In genomic region chr7:40947546-40947945, GRCh38 we compare ENCODE assay signal across 34 cellular contexts.
"Had no signal": no experiment of that assay in that cellular context is flagged by ENCODE, and none has a peak within 500 bp of the region (broad histone marks: within the 10 kb centered on the region; RNA-seq: fewer than 3 reads in every experiment).

No MANE protein-coding gene starts in this region.

- ATAC-seq: activated CD4-positive, alpha-beta T cell treated with anti-CD3 and anti-CD28 coated beads for 36 hours; activated CD4-positive, CD25-positive, alpha-beta regulatory T cell treated with anti-CD3 and anti-CD28 coated beads, Interleukin-2, amount 50 U/mL, for 24 hours; activated CD8-positive, alpha-beta memory T cell treated with anti-CD3 and anti-CD28 coated beads, Interleukin-2, amount 10 ng/mL, durations not matched to agents 7 days and 5 days; activated CD8-positive, alpha-beta T cell treated with anti-CD3 and anti-CD28 coated beads, Interleukin-2, amount 10 ng/mL, durations not matched to agents 7 days and 5 days; activated naive CD4-positive, alpha-beta T cell treated with anti-CD3 and anti-CD28 coated beads, Interleukin-2, amount 50 U/mL, for 72 hours; body of pancreas; WTC11 had no signal

- H3K4me3 ChIP-seq: adrenal gland, body of pancreas, breast epithelium had no signal

- H3K36me3 Mint-ChIP-seq: activated CD8-positive, alpha-beta memory T cell treated with anti-CD3 and anti-CD28 coated beads, Interleukin-2, amount 10 ng/mL, durations not matched to agents 7 days and 5 days had no signal

- H3K27me3 ChIP-seq: adrenal gland, body of pancreas, brain microvascular endothelial cell, breast epithelium had no signal

- H3K4me1 Mint-ChIP-seq: activated CD4-positive, alpha-beta memory T cell treated with anti-CD3 and anti-CD28 coated beads, Interleukin-2, amount 10 ng/mL, durations not matched to agents 7 days and 5 days; activated CD4-positive, alpha-beta T cell treated with anti-CD3 and anti-CD28 coated beads for 36 hours; activated CD4-positive, alpha-beta T cell treated with anti-CD3 and anti-CD28 coated beads, Interleukin-2, amount 10 ng/mL, durations not matched to agents 7 days and 5 days; activated CD8-positive, alpha-beta memory T cell treated with anti-CD3 and anti-CD28 coated beads, Interleukin-2, amount 10 ng/mL, durations not matched to agents 7 days and 5 days; activated naive CD8-positive, alpha-beta T cell treated with anti-CD3 and anti-CD28 coated beads for 36 hours; WTC11 had no signal

- H3K4me3 Mint-ChIP-seq: activated CD4-positive, alpha-beta memory T cell treated with anti-CD3 and anti-CD28 coated beads, Interleukin-2, amount 10 ng/mL, durations not matched to agents 7 days and 5 days; activated CD4-positive, alpha-beta T cell treated with anti-CD3 and anti-CD28 coated beads for 36 hours; activated CD4-positive, alpha-beta T cell treated with anti-CD3 and anti-CD28 coated beads, Interleukin-2, amount 10 ng/mL, durations not matched to agents 7 days and 5 days; activated CD8-positive, alpha-beta memory T cell treated with anti-CD3 and anti-CD28 coated beads, Interleukin-2, amount 10 ng/mL, durations not matched to agents 7 days and 5 days; activated CD8-positive, alpha-beta T cell treated with anti-CD3 and anti-CD28 coated beads, Interleukin-2, amount 10 ng/mL, durations not matched to agents 7 days and 5 days; activated naive CD8-positive, alpha-beta T cell treated with anti-CD3 and anti-CD28 coated beads for 36 hours; T-helper 1 cell treated with Interleukin-12 subunit alpha and Interleukin-12 subunit beta and Interleukin-4 antibody, amounts not matched to agents 30 μg/mL and 1 μg/mL, for 36 hours; T-helper 2 cell treated with Interferon-gamma antibody and Interleukin-4, amounts not matched to agents 5 μg/mL and 100 μg/mL, for 36 hours; WTC11 had no signal

- DNase-seq: activated CD4-positive, alpha-beta memory T cell treated with anti-CD3 and anti-CD28 coated beads, Interleukin-2, amount 10 ng/mL, durations not matched to agents 7 days and 5 days; activated CD4-positive, alpha-beta T cell treated with anti-CD3 and anti-CD28 coated beads for 1 hour; activated CD4-positive, alpha-beta T cell treated with anti-CD3 and anti-CD28 coated beads for 36 hours; activated CD4-positive, alpha-beta T cell treated with anti-CD3 and anti-CD28 coated beads for 48 hours; activated CD4-positive, alpha-beta T cell treated with anti-CD3 and anti-CD28 coated beads, Interleukin-2, amount 10 ng/mL, durations not matched to agents 7 days and 5 days; activated CD4-positive, alpha-beta T cell treated with anti-CD3 and anti-CD28 coated beads, Interleukin-2, amount 50 U/mL, for 48 hours; activated CD4-positive, CD25-positive, alpha-beta regulatory T cell; activated CD8-positive, alpha-beta memory T cell treated with anti-CD3 and anti-CD28 coated beads for 24 hours; activated CD8-positive, alpha-beta memory T cell treated with anti-CD3 and anti-CD28 coated beads, Interleukin-2, amount 10 ng/mL, durations not matched to agents 7 days and 5 days; activated CD8-positive, alpha-beta memory T cell treated with anti-CD3 and anti-CD28 coated beads, Interleukin-2, amount 50 U/mL, for 48 hours; activated CD8-positive, alpha-beta T cell treated with anti-CD3 and anti-CD28 coated beads, Interleukin-2, amount 10 ng/mL, durations not matched to agents 7 days and 5 days; activated effector memory CD4-positive, alpha-beta T cell treated with Interleukin-2 at 50 U/mL for 16 hours; activated gamma-delta T cell; activated naive CD4-positive, alpha-beta T cell treated with anti-CD3 and anti-CD28 coated beads, Interleukin-2, amount 50 U/mL, for 16 hours; activated naive CD4-positive, alpha-beta T cell treated with Interleukin-2 at 50 U/mL for 16 hours; activated naive CD8-positive, alpha-beta T cell treated with anti-CD3 and anti-CD28 coated beads for 36 hours; activated T-cell treated with anti-CD3 and anti-CD28 coated beads, Interleukin-2, amount 50 U/mL, for 48 hours; adrenal gland; amniotic stem cell; aorta; body of pancreas; brain microvascular endothelial cell; central memory CD4-positive, alpha-beta T cell; T-helper 1 cell; T-helper 2 cell; T-helper 9 cell; WERI-Rb-1 had no signal

- H3K4me1 ChIP-seq: adrenal gland, body of pancreas, breast epithelium had no signal

- H3K36me3 ChIP-seq: adrenal gland, brain microvascular endothelial cell, breast epithelium, WERI-Rb-1 had no signal

- H3K27ac ChIP-seq: adrenal gland, body of pancreas, brain microvascular endothelial cell, breast epithelium, WERI-Rb-1 had no signal

- H3K27me3 Mint-ChIP-seq: activated CD4-positive, alpha-beta memory T cell treated with anti-CD3 and anti-CD28 coated beads, Interleukin-2, amount 10 ng/mL, durations not matched to agents 7 days and 5 days; activated CD4-positive, alpha-beta T cell treated with anti-CD3 and anti-CD28 coated beads for 36 hours; activated CD4-positive, alpha-beta T cell treated with anti-CD3 and anti-CD28 coated beads, Interleukin-2, amount 10 ng/mL, durations not matched to agents 7 days and 5 days; activated CD8-positive, alpha-beta memory T cell treated with anti-CD3 and anti-CD28 coated beads, Interleukin-2, amount 10 ng/mL, durations not matched to agents 7 days and 5 days; activated naive CD8-positive, alpha-beta T cell treated with anti-CD3 and anti-CD28 coated beads for 36 hours had no signal

- H3K27ac Mint-ChIP-seq: activated CD4-positive, alpha-beta memory T cell treated with anti-CD3 and anti-CD28 coated beads, Interleukin-2, amount 10 ng/mL, durations not matched to agents 7 days and 5 days; activated CD4-positive, alpha-beta T cell treated with anti-CD3 and anti-CD28 coated beads for 36 hours; activated CD4-positive, alpha-beta T cell treated with anti-CD3 and anti-CD28 coated beads, Interleukin-2, amount 10 ng/mL, durations not matched to agents 7 days and 5 days; activated CD8-positive, alpha-beta memory T cell treated with anti-CD3 and anti-CD28 coated beads, Interleukin-2, amount 10 ng/mL, durations not matched to agents 7 days and 5 days; activated CD8-positive, alpha-beta T cell treated with anti-CD3 and anti-CD28 coated beads, Interleukin-2, amount 10 ng/mL, durations not matched to agents 7 days and 5 days; activated naive CD4-positive, alpha-beta T cell treated with anti-CD3 and anti-CD28 coated beads, Interleukin-2, amount 50 U/mL, for 72 hours; activated naive CD8-positive, alpha-beta T cell treated with anti-CD3 and anti-CD28 coated beads for 36 hours; activated T-helper 2 cell treated with anti-CD3 and anti-CD28 coated beads, Interferon-gamma antibody, Interleukin-2, Interleukin-4, amounts not matched to agents 10 μg/mL and 5 μg/mL and 100 μg/mL, durations not matched to agents 14 hours and 24 hours and 36 hours; T-helper 1 cell treated with Interleukin-12 subunit alpha and Interleukin-12 subunit beta and Interleukin-4 antibody, amounts not matched to agents 30 μg/mL and 1 μg/mL, for 36 hours; T-helper 2 cell treated with Interferon-gamma antibody and Interleukin-4, amounts not matched to agents 5 μg/mL and 100 μg/mL, for 36 hours; WTC11 had no signal
